Comparison of ENCODE assay signal across 17 cellular contexts in genomic region chr5:55988979-55989612, GRCh38. TPM values are rescaled to one million over a fixed set of nuclear protein-coding genes. Genes with fewer than 3 reads are reported as not detected.
DNase-seq lines count a peak whose midpoint lies in the region; ATAC-seq, FAIRE-seq and TF ChIP-seq lines count a peak whose summit lies in the region.
"Had no signal": no experiment of that assay in that cellular context is flagged by ENCODE, and none has a peak within 500 bp of the region (broad histone marks: within the 10 kb centered on the region; RNA-seq: fewer than 3 reads in every experiment).

No MANE protein-coding gene starts in this region.

- peak overlapping the region; percentile 55 for H3K4me3 ChIP-seq in MM.1S (ENCODE audit: low read length)
- H3K4me3 ChIP-seq in esophagus muscularis mucosa = peak overlapping the region in 3 of 4 donors; percentile 13 to 93 (median 14)
- peak overlapping the region; percentile 17 for H3K4me3 ChIP-seq in psoas muscle

- H3K9ac ChIP-seq in MM.1S (ENCODE audit: low read length) = peak overlapping the region; percentile 60

- FAIRE-seq in D721Med (lab: Jason Lieb, UNC) = no peak
- FAIRE-seq: GM12892, keratinocyte, TTC549 had no signal

- H3K36me3 Mint-ChIP-seq in activated T-cell treated with anti-CD3 and anti-CD28 coated beads, Interleukin-2, amount 50 U/mL, for 24 hours (ENCODE audit: low read depth) = peaks cover 91% of the 10 kb centered on the region

- H3K36me3 ChIP-seq in MM.1S (replicated peaks; ENCODE audit: insufficient read depth, low read length) (no peaks in the 10 kb centered on the region; the same call in 1 of the 2 replicates), esophagus muscularis mucosa (peaks cover 0 to 7% (median 0%) of the 10 kb centered on the region in 4 donors), psoas muscle (ENCODE audit: insufficient read depth in 1 of 2, low read depth in 1 of 2) (peaks cover 0 to 3% of the 10 kb centered on the region in 2 donors)

- H3K4me1 ChIP-seq in MM.1S (ENCODE audit: low read length) (peaks cover 37% of the 10 kb centered on the region), esophagus muscularis mucosa (peaks cover 36 to 86% (median 67%) of the 10 kb centered on the region in 4 donors), psoas muscle (peaks cover 51% of the 10 kb centered on the region)

- DNase-seq in activated T-cell treated with anti-CD3 and anti-CD28 coated beads, Interleukin-2, amount 50 U/mL, for 24 hours = no peak
- no peak for DNase-seq in activated T-cell treated with anti-CD3 and anti-CD28 coated beads, Interleukin-2, amount 50 U/mL, for 48 hours
- DNase-seq in MM.1S (peak; percentile 20), esophagus muscularis mucosa (ENCODE audit: extremely low spot score) (no peak), psoas muscle (no peak), D721Med (ENCODE audit: insufficient read length, low spot score) (no peak), NOMO-1 treated with dmso at 0.1 percent for 144 hours (lab: John Stamatoyannopoulos, UW; ENCODE audit: unreplicated experiment) (no peak)
- DNase-seq: amygdala, COR-L47, head of caudate nucleus, NCI-H187 treated with DMSO at 0.1 percent for 48 hours, NCI-H510A treated with DMSO at 0.1 percent for 48 hours had no signal

- 66% methylated on average over 4 of the region's 4 CpGs for WGBS in esophagus muscularis mucosa
- WGBS in psoas muscle, 3 donors = 56 to 76% (median 67%) methylated on average over 4 of the region's 4 CpGs

- H4K20me1 ChIP-seq in MM.1S (ENCODE audit: insufficient read depth, low read length) = peaks cover 9% of the 10 kb centered on the region

- H3K9me3 Mint-ChIP-seq in activated T-cell treated with anti-CD3 and anti-CD28 coated beads, Interleukin-2, amount 50 U/mL, for 24 hours = peaks cover 3% of the 10 kb centered on the region

- no peak for TF ChIP-seq CTCF in MM.1S (IDR thresholded peaks at IDR 0.05; ENCODE audit: low read length)
- no peak for TF ChIP-seq CTCF in esophagus muscularis mucosa (IDR thresholded peaks at IDR 0.05)
- TF ChIP-seq CTCF in psoas muscle (IDR thresholded peaks at IDR 0.05) = no peak
- TF ChIP-seq CTCF in D721Med (IDR thresholded peaks at IDR 0.05; ENCODE audit: insufficient read depth, missing control alignments) = no peak

- H3F3A ChIP-seq in MM.1S (ENCODE audit: insufficient read depth, low read length) = peaks cover 81% of the 10 kb centered on the region

- H3K27ac ChIP-seq in MM.1S (ENCODE audit: low read length) (peak overlapping the region; percentile 90; the same call in 1 of the 2 replicates), esophagus muscularis mucosa (replicated peaks in 1 of 4) (peak overlapping the region in 1 of 4 donors; percentile 24), psoas muscle (no peak overlapping the region)
- H3K27ac ChIP-seq: epithelial cell of prostate had no signal

- H3K27me3 ChIP-seq in MM.1S (replicated peaks; ENCODE audit: insufficient read depth, low read length) = no peaks in the 10 kb centered on the region
- H3K27me3 ChIP-seq in esophagus muscularis mucosa = no peaks in the 10 kb centered on the region
- H3K27me3 ChIP-seq in psoas muscle (ENCODE audit: insufficient read depth in 3 of 3, low read length in 2 of 3) = no peaks in the 10 kb centered on the region

- peak overlapping the region; percentile 96 for H3K4me3 Mint-ChIP-seq in activated T-cell treated with anti-CD3 and anti-CD28 coated beads, Interleukin-2, amount 50 U/mL, for 24 hours

- TF ChIP-seq POLR2A in esophagus muscularis mucosa (IDR thresholded peaks at IDR 0.05; ENCODE audit: low read depth) = no peak
- no peak for TF ChIP-seq POLR2A in GM18505 (IDR thresholded peaks at IDR 0.05; ENCODE audit: borderline replicate concordance, extremely low read depth, insufficient read depth, insufficient read length)

- H3K79me2 ChIP-seq in MM.1S (ENCODE audit: low read length) = peaks cover 99% of the 10 kb centered on the region

- no peak for ATAC-seq in psoas muscle
- ATAC-seq in GM18505 (IDR thresholded peaks at IDR 0.05; ENCODE audit: unreplicated experiment) = no peak

- no peak overlapping the region for H2AFZ ChIP-seq in MM.1S (ENCODE audit: low read length)

- TF ChIP-seq EP300 in esophagus muscularis mucosa (IDR thresholded peaks at IDR 0.05) = no peak

- peaks cover 81% of the 10 kb centered on the region for H3K4me1 Mint-ChIP-seq in activated T-cell treated with anti-CD3 and anti-CD28 coated beads, Interleukin-2, amount 50 U/mL, for 24 hours (ENCODE audit: low read depth)

- peak overlapping the region; percentile 80 for H3K4me2 ChIP-seq in MM.1S (ENCODE audit: low read depth, low read length)

- H3K9me3 ChIP-seq in MM.1S (replicated peaks; ENCODE audit: insufficient read depth, low read length) = no peaks in the 10 kb centered on the region
- no peaks in the 10 kb centered on the region for H3K9me3 ChIP-seq in esophagus muscularis mucosa
- H3K9me3 ChIP-seq in psoas muscle = no peaks in the 10 kb centered on the region

- H3K27ac Mint-ChIP-seq in activated T-cell treated with anti-CD3 and anti-CD28 coated beads, Interleukin-2, amount 50 U/mL, for 24 hours = peak overlapping the region; percentile 74

- no peaks in the 10 kb centered on the region for H3K9me2 ChIP-seq in MM.1S (replicated peaks; ENCODE audit: insufficient read depth, low read length)

- intact Hi-C loops in esophagus muscularis mucosa (cut with DNase I) = loop anchor here (10.0 kb wide), 1 partner anchor 54 kb away; no protein-coding TSS in a partner anchor
- intact Hi-C loops in psoas muscle (cut with DNase I) = loop anchor here in 1 of 2 donors (10.0 kb wide), 1 partner anchor 186 kb away; no protein-coding TSS in a partner anchor

- H3K27me3 Mint-ChIP-seq in activated T-cell treated with anti-CD3 and anti-CD28 coated beads, Interleukin-2, amount 50 U/mL, for 24 hours = no peaks in the 10 kb centered on the region

RNA-seq across cellular contexts. Expression of gene IL6ST, which starts 5.7 kb away (rescaled TPM):
- total RNA-seq in esophagus muscularis mucosa = 100 to 1,000 TPM; 384 to 561 (median 517) TPM
- 100 to 1,000 TPM; 118 to 255 (median 162) TPM for total RNA-seq in psoas muscle
- 100 to 1,000 TPM in 1 of 3 donors, 10 to 100 TPM in 2; 38.6 to 145 (median 42.7) TPM for polyA plus RNA-seq in psoas muscle
